8 cellular contexts compared by ENCODE assay signal in genomic region chr16:29820271-29820701, GRCh38. TPM values are rescaled to one million over a fixed set of nuclear protein-coding genes. Genes with fewer than 3 reads are reported as not detected.
DNase-seq lines count a peak whose midpoint lies in the region; ATAC-seq, FAIRE-seq and TF ChIP-seq lines count a peak whose summit lies in the region.

Gene MVP, plus strand, starts transcription at chr16:29820462. Its CDS starts 10,088 bp downstream, at chr16:29830550.

- peaks cover 31% of the 10 kb centered on the region for H3K4me1 Mint-ChIP-seq in astrocyte (ENCODE audit: low read depth, unreplicated experiment)

- peak within 1 kb of the TSS; percentile 79 for H3K9ac ChIP-seq in astrocyte (ENCODE audit: low read length)

- H3K9me3 Mint-ChIP-seq in astrocyte (ENCODE audit: unreplicated experiment): no peaks in the 10 kb centered on the region

- peak; percentile 44 to 52 for ATAC-seq in right cardiac atrium
- ATAC-seq in HG02759 (IDR thresholded peaks at IDR 0.05; ENCODE audit: unreplicated experiment): no peak
- no peak for ATAC-seq in GM21447 (IDR thresholded peaks at IDR 0.05; ENCODE audit: unreplicated experiment)

- no peak for TF ChIP-seq CTCF in HEK293 (tag by site-specific recombination; IDR thresholded peaks at IDR 0.05)
- no peak for TF ChIP-seq CTCF in astrocyte (IDR thresholded peaks at IDR 0.05; ENCODE audit: insufficient read depth, low read depth, low read length)

- CTCF ChIA-PET in HEK293 (lab: Yijun Ruan, JAX): interaction anchor here (0.9 to 7.2 kb wide), 7 partner anchors 12 to 1165 kb away, joined by 3 to 74 read pairs (median 6); partner anchors contain the start of gene HSD3B7

- peak within 1 kb of the TSS; percentile 92 for H3K4me2 ChIP-seq in astrocyte (ENCODE audit: low read length)

- POLR2A ChIA-PET in HEK293 (lab: Yijun Ruan, JAX): interaction anchor here (1.0 to 7.5 kb wide), 10 partner anchors 8 to 201 kb away, joined by 3 to 106 read pairs (median 6); partner anchors contain the start of genes ASPHD1, HIRIP3, MAZ and SEZ6L2

- H3K4me3 ChIP-seq in HEK293 (ENCODE audit: low read depth, low read length) (peak within 1 kb of the TSS; percentile 40), astrocyte (ENCODE audit: insufficient read depth, low read depth, low read length) (peak within 1 kb of the TSS; percentile 85), right cardiac atrium (ENCODE audit: low read length) (peak within 1 kb of the TSS; percentile 81), skeletal muscle cell (ENCODE audit: low read depth, low read length) (peak within 1 kb of the TSS; percentile 74)

- WGBS in right cardiac atrium: under 1% methylated on average over 4 of the region's 4 CpGs

- no peak within 1 kb of the TSS for H3K27ac ChIP-seq in HEK293 (ENCODE audit: extremely low read depth, low read depth, low read length)
- H3K27ac ChIP-seq in astrocyte (ENCODE audit: low read depth, low read length): peak within 1 kb of the TSS; percentile 86
- H3K27ac ChIP-seq in right cardiac atrium (ENCODE audit: low read length): peak within 1 kb of the TSS; percentile 82

- intact Hi-C loops in right cardiac atrium (cut with DNase I): no loop called here

- H3K36me3 Mint-ChIP-seq in astrocyte (ENCODE audit: low read depth, unreplicated experiment): peaks cover 8% of the 10 kb centered on the region

- H3K27me3 ChIP-seq in astrocyte (ENCODE audit: insufficient read depth, low read length): no peaks in the 10 kb centered on the region
- no peaks in the 10 kb centered on the region for H3K27me3 ChIP-seq in right cardiac atrium (ENCODE audit: control insufficient read depth, insufficient read depth)

- H3K36me3 ChIP-seq in HEK293 (ENCODE audit: control insufficient read depth in 2 of 2, insufficient read depth in 1 of 2, low read length in 2 of 2) (peaks cover 24 to 35% of the 10 kb centered on the region in 2 experiments), astrocyte (ENCODE audit: insufficient read depth, low read length) (peaks cover 4% of the 10 kb centered on the region)

- peaks cover 15% of the 10 kb centered on the region for H3K4me1 ChIP-seq in HEK293 (ENCODE audit: control insufficient read depth, insufficient read depth, low read length)
- peaks cover 56% of the 10 kb centered on the region for H3K4me1 ChIP-seq in astrocyte (ENCODE audit: insufficient read depth, low read length)
- peaks cover 11% of the 10 kb centered on the region for H3K4me1 ChIP-seq in right cardiac atrium (ENCODE audit: control insufficient read depth, insufficient read depth, low read length)

- H4K20me1 ChIP-seq in astrocyte (ENCODE audit: insufficient read depth, low read length): peaks cover 15% of the 10 kb centered on the region

- peaks cover 88% of the 10 kb centered on the region for H3K79me2 ChIP-seq in astrocyte (ENCODE audit: insufficient read depth, low read length)

- FAIRE-seq in astrocyte (lab: Jason Lieb, UNC): no peak

- H3K27ac Mint-ChIP-seq in astrocyte (ENCODE audit: unreplicated experiment): peak within 1 kb of the TSS; percentile 15

- DNase-seq in CD1c-positive myeloid dendritic cell (ENCODE audit: extremely low spot score) (peak; percentile 77), SHP77 treated with DMSO at 0.1 percent for 48 hours (lab: John Stamatoyannopoulos, UW) (peak; percentile 36), astrocyte (ENCODE audit: low read depth) (no peak), right cardiac atrium (peak; percentile 77 to 89 (median 86)), skeletal muscle cell (ENCODE audit: low read depth) (no peak)

- H3K4me3 Mint-ChIP-seq in astrocyte (ENCODE audit: unreplicated experiment): peak within 1 kb of the TSS; percentile 87

- H3K9me3 ChIP-seq in HEK293 (ENCODE audit: control insufficient read depth, insufficient read depth, low read depth, low read length) (no peaks in the 10 kb centered on the region), astrocyte (ENCODE audit: insufficient read depth, low read depth, low read length) (no peaks in the 10 kb centered on the region), right cardiac atrium (ENCODE audit: control insufficient read depth, low read length) (no peaks in the 10 kb centered on the region)

- H2AFZ ChIP-seq in astrocyte (ENCODE audit: low read depth, low read length): no peak within 1 kb of the TSS

- no peaks in the 10 kb centered on the region for H3K27me3 Mint-ChIP-seq in astrocyte (ENCODE audit: low read depth, unreplicated experiment)

TF ChIP-seq in HEK293, 187 proteins besides CTCF, POLR2A, EP300 and RAD21:
- TF ChIP-seq ATF2 (tag by site-specific recombination; IDR thresholded peaks at IDR 0.05; ENCODE audit: low read depth) (no peak), ZFP69B (tag by site-specific recombination; IDR thresholded peaks at IDR 0.05) (no peak)
TF ChIP-seq in HEK293: peak in this region for 0.

RNA-seq across cellular contexts. Expression of gene MVP, which starts in this region (rescaled TPM):
- total RNA-seq in astrocyte (38.7 and 40.1 TPM in 2 replicates), right cardiac atrium (10 to 100 TPM; 48.2 to 73.9 (median 64.0) TPM)
- 50.6 TPM for polyA plus RNA-seq in right cardiac atrium

Comparison
In these comparisons a context has a peak if more than half of its experiments do, and no peak if none do; other contexts are left out.
1. DNase-seq: peak in CD1c-positive myeloid dendritic cell (single experiment), SHP77 treated with DMSO at 0.1 percent for 48 hours (single experiment) and right cardiac atrium (3 of 3); none in astrocyte (single experiment) and skeletal muscle cell (single experiment).
2. ATAC-seq: peak in right cardiac atrium (2 of 2); none in HG02759 (single experiment) and GM21447 (single experiment).
3. Peak in every context shown above with its lines, with median percentiles within 50 percentile points of each other: H3K4me3 ChIP-seq.